Comparison of ENCODE assay signal across 10 cellular contexts in genomic region chr4:87209696-87210095, GRCh38. TPM values are rescaled to one million over a fixed set of nuclear protein-coding genes. Genes with fewer than 3 reads are reported as not detected.
DNase-seq lines count a peak whose midpoint lies in the region; ATAC-seq, FAIRE-seq and TF ChIP-seq lines count a peak whose summit lies in the region.
"Had no signal": no experiment of that assay in that cellular context is flagged by ENCODE, and none has a peak within 500 bp of the region (broad histone marks: within the 10 kb centered on the region; RNA-seq: fewer than 3 reads in every experiment).

No MANE protein-coding gene starts in this region.

- SMC1A ChIA-PET in GM12878 (lab: Charles Lee; ENCODE audit: uncharacterized antibody, unreplicated experiment), result interaction anchor here (1.0 to 1.7 kb wide), 4 partner anchors 13 to 59 kb away, joined by 3 read pairs; no protein-coding TSS in a partner anchor

- TF ChIP-seq POLR2A in GM12878 (IDR thresholded peaks at IDR 0.05; ENCODE audit: low read depth, low read length), result no peak
- TF ChIP-seq POLR2A in stomach (IDR thresholded peaks at IDR 0.05), result no peak

- FAIRE-seq in GM12878 (lab: Jason Lieb, UNC), result no peak
- FAIRE-seq: G401.6, TTC549 had no signal

- no peak overlapping the region for H3K27ac Mint-ChIP-seq in glutamatergic neuron (ENCODE audit: unreplicated experiment)

- ATAC-seq in GM19452 (IDR thresholded peaks at IDR 0.05; ENCODE audit: unreplicated experiment) (peak; percentile 87), HG03457 (IDR thresholded peaks at IDR 0.05; ENCODE audit: unreplicated experiment) (peak; percentile 69), GM12878 (peak; percentile 96)

- H3K36me3 Mint-ChIP-seq in glutamatergic neuron (ENCODE audit: unreplicated experiment), result no peaks in the 10 kb centered on the region

- TF ChIP-seq RAD21 in GM12878 (IDR thresholded peaks at IDR 0.05; ENCODE audit: insufficient read depth, low read depth, low read length), result no peak

- peaks cover 16 to 38% (median 36%) of the 10 kb centered on the region in 11 experiments for H3K36me3 ChIP-seq in BLaER1 treated with 17β-estradiol and CSF1 and Interleukin-3, amounts not matched to agents 10 nM and 100 nM
- H3K36me3 ChIP-seq in GM12878 (ENCODE audit: control insufficient read depth in 2 of 2, insufficient read depth in 2 of 2, low read length in 1 of 2), result no peaks in the 10 kb centered on the region
- H3K36me3 ChIP-seq in stomach, result peaks cover 0 to 5% (median 0%) of the 10 kb centered on the region in 4 donors

- intact Hi-C loops in GM12878 (cut with micrococcal nuclease; ENCODE audit: unreplicated experiment) (no loop called here), stomach (cut with DNase I; ENCODE audit: low total_unique reads) (no loop called here)

- TF ChIP-seq CTCF in GM12878 (IDR thresholded peaks at IDR 0.05 in 2 of 3, conservative IDR thresholded peaks at IDR 0.05 in 1 of 3; ENCODE audit: control insufficient read depth in 2 of 3, extremely low read depth in 1 of 3, insufficient read depth in 1 of 3, low read depth in 3 of 3, low read length in 3 of 3), result no peak
- TF ChIP-seq CTCF in stomach (IDR thresholded peaks at IDR 0.05), result no peak
- no peak for TF ChIP-seq CTCF in glutamatergic neuron (IDR thresholded peaks at IDR 0.05; ENCODE audit: partially characterized antibody, unreplicated experiment)

- H3K4me2 ChIP-seq in BLaER1 treated with 17β-estradiol and CSF1 and Interleukin-3, amounts not matched to agents 10 nM and 100 nM, result peak overlapping the region; percentile 36 to 84 (median 63)
- H3K4me2 ChIP-seq in GM12878 (ENCODE audit: control insufficient read depth, insufficient read depth), result peak overlapping the region; percentile 66

- WGBS in GM12878 (ENCODE audit: insufficient coverage, insufficient replicate concordance, low lambda C conversion rate, missing lambda C conversion rate), result 55% methylated on average over 6 of the region's 6 CpGs
- WGBS in stomach, 5 donors, result 68 to 87% (median 77%) methylated on average over 6 of the region's 6 CpGs

- H3K9me3 Mint-ChIP-seq in glutamatergic neuron (ENCODE audit: unreplicated experiment), result no peaks in the 10 kb centered on the region

- in situ Hi-C loops in GM12878 (cut with MboI), result no loop called here

- H3K4me1 ChIP-seq in BLaER1 treated with 17β-estradiol and CSF1 and Interleukin-3, amounts not matched to agents 10 nM and 100 nM, result peaks cover 8 to 44% (median 29%) of the 10 kb centered on the region in 10 experiments; a peak in 18 of 20 replicates
- H3K4me1 ChIP-seq in GM12878 (ENCODE audit: control insufficient read depth, insufficient read depth, low read length), result no peaks in the 10 kb centered on the region; the same call in 1 of the 2 replicates
- H3K4me1 ChIP-seq in stomach, result peaks cover 0 to 43% (median 12%) of the 10 kb centered on the region in 4 donors

- DNase-seq in GM12878 (ENCODE audit: low read depth, low spot score), result peak; percentile 26
- DNase-seq in stomach, result peak; percentile 42
- DNase-seq in NCI-H345 (lab: John Stamatoyannopoulos, UW), result no peak
- no peak for DNase-seq in NCI-H446 (lab: John Stamatoyannopoulos, UW)
- DNase-seq in glutamatergic neuron, result no peak

- H3K4me3 Mint-ChIP-seq in glutamatergic neuron (ENCODE audit: unreplicated experiment), result no peak overlapping the region

- RAD21 ChIA-PET in GM12878 (lab: Charles Lee; ENCODE audit: unreplicated experiment), result interaction anchor here (0.6 to 1.3 kb wide), 3 partner anchors 10 to 1075 kb away, joined by 3 to 6 read pairs (median 4); partner anchors contain the start of gene PPM1K

- peak overlapping the region in 5 of 10 experiments; percentile 1 to 39 (median 30); a peak in 4 of 20 replicates for H3K4me3 ChIP-seq in BLaER1 treated with 17β-estradiol and CSF1 and Interleukin-3, amounts not matched to agents 10 nM and 100 nM
- H3K4me3 ChIP-seq in GM12878 (no peak overlapping the region), stomach (no peak overlapping the region)

- peaks cover 13% of the 10 kb centered on the region for H3K79me2 ChIP-seq in GM12878 (ENCODE audit: control insufficient read depth, insufficient read depth, low read length)

- no peaks in the 10 kb centered on the region for H3K27me3 ChIP-seq in BLaER1 treated with 17β-estradiol and CSF1 and Interleukin-3, amounts not matched to agents 10 nM and 100 nM
- H3K27me3 ChIP-seq in GM12878 (replicated peaks in 1 of 2; ENCODE audit: control insufficient read depth in 2 of 2, insufficient read depth in 2 of 2, low read length in 1 of 2), result no peaks in the 10 kb centered on the region
- no peaks in the 10 kb centered on the region for H3K27me3 ChIP-seq in stomach

- H4K20me1 ChIP-seq in BLaER1 treated with 17β-estradiol and CSF1 and Interleukin-3, amounts not matched to agents 10 nM and 100 nM, result peaks cover 0 to 52% (median 4%) of the 10 kb centered on the region in 11 experiments; a peak in 10 of 22 replicates
- H4K20me1 ChIP-seq in GM12878 (ENCODE audit: control insufficient read depth, insufficient read depth), result no peaks in the 10 kb centered on the region

- H2AFZ ChIP-seq in GM12878 (ENCODE audit: control insufficient read depth, low read depth, low read length), result peak overlapping the region; percentile 85

- BruUV-seq in GM12878 (replicated peaks; lab: Mats Ljungman, UMichigan), result no TSS peak

- POLR2A ChIA-PET in GM12878 (lab: Charles Lee), result interaction anchor here (0.6 to 2.8 kb wide), 6 partner anchors 9 to 455 kb away, joined by 3 to 10 read pairs (median 6); no protein-coding TSS in a partner anchor

- H3K9ac ChIP-seq in BLaER1 treated with 17β-estradiol and CSF1 and Interleukin-3, amounts not matched to agents 10 nM and 100 nM, result peak overlapping the region in 8 of 11 experiments; percentile 25 to 60 (median 40); a peak in 8 of 22 replicates
- H3K9ac ChIP-seq in GM12878 (ENCODE audit: control insufficient read depth, insufficient read depth, low read length), result no peak overlapping the region; the same call in 1 of the 2 replicates

- H3K27me3 Mint-ChIP-seq in glutamatergic neuron (ENCODE audit: unreplicated experiment), result no peaks in the 10 kb centered on the region

- peaks cover 0 to 37% (median 35%) of the 10 kb centered on the region in 11 experiments; a peak in 17 of 22 replicates for H3K9me3 ChIP-seq in BLaER1 treated with 17β-estradiol and CSF1 and Interleukin-3, amounts not matched to agents 10 nM and 100 nM (replicated peaks in 1 of 11)
- no peaks in the 10 kb centered on the region; the same call in 2 of the 3 replicates for H3K9me3 ChIP-seq in GM12878 (replicated peaks; ENCODE audit: control insufficient read depth, insufficient read depth, low read length)
- H3K9me3 ChIP-seq in stomach, result no peaks in the 10 kb centered on the region

- H3K4me1 Mint-ChIP-seq in glutamatergic neuron (ENCODE audit: low read depth, unreplicated experiment), result no peaks in the 10 kb centered on the region

- TF ChIP-seq EP300 in GM12878 (IDR thresholded peaks at IDR 0.05; ENCODE audit: borderline replicate concordance in 1 of 2, control insufficient read depth in 1 of 2, low read depth in 2 of 2, low read length in 2 of 2) (no peak), stomach (IDR thresholded peaks at IDR 0.05) (no peak)

- H3K27ac ChIP-seq in BLaER1 treated with 17β-estradiol and CSF1 and Interleukin-3, amounts not matched to agents 10 nM and 100 nM, result peak overlapping the region; percentile 44 to 82 (median 64); a peak in 19 of 22 replicates
- peak overlapping the region; percentile 54 for H3K27ac ChIP-seq in GM12878 (ENCODE audit: control insufficient read depth, insufficient read depth)
- H3K27ac ChIP-seq in stomach, result peak overlapping the region in 2 of 5 donors; percentile 58 to 64

- CTCF ChIA-PET in GM12878 (lab: Yijun Ruan, JAX), result interaction anchor here (1.3 to 2.2 kb wide), 4 partner anchors 9 to 288 kb away, joined by 3 to 9 read pairs (median 6); no protein-coding TSS in a partner anchor

TF ChIP-seq in GM12878, 131 proteins besides CTCF, POLR2A, EP300 and RAD21:
- TF ChIP-seq HCFC1 (IDR thresholded peaks at IDR 0.05; ENCODE audit: low read length), result no peak
- TF ChIP-seq RUNX3 (IDR thresholded peaks at IDR 0.05; ENCODE audit: low read length), result peak; percentile 19; the same call in 1 of the 2 replicates
- TF ChIP-seq CEBPB (IDR thresholded peaks at IDR 0.05; ENCODE audit: borderline replicate concordance in 1 of 2, low read depth in 2 of 2, low read length in 2 of 2), result peak in 1 of 2 experiments; percentile 65; a peak in 1 of 4 replicates
- TF ChIP-seq ZNF384 (IDR thresholded peaks at IDR 0.05; ENCODE audit: borderline replicate concordance, low read depth, low read length), result peak; percentile 90
- TF ChIP-seq SPI1 (IDR thresholded peaks at IDR 0.05; ENCODE audit: borderline replicate concordance, insufficient read depth, low read depth, low read length), result peak; percentile 85; the same call in 1 of the 2 replicates
- no peak for TF ChIP-seq MAX (IDR thresholded peaks at IDR 0.05; ENCODE audit: low read depth, low read length)

RNA-seq across cellular contexts. Expression of gene KLHL8, which starts 10.7 kb away (rescaled TPM):
- 26.4 and 28.4 TPM in 2 replicates for total RNA-seq in GM12878 (2013; cell fraction: nucleolus; rRNA removed)
- total RNA-seq in GM12878 (2014; rRNA removed), result 6.0 and 6.5 TPM in 2 replicates
- 13.1 and 15.1 TPM in 2 replicates for total RNA-seq in GM12878 (2014; rRNA removed; fragmentation: Illumina TruSeq; extraction: Trizol)
- 9.1 and 9.9 TPM in 2 replicates for total RNA-seq in GM12878 (2021)
- polyA plus RNA-seq in GM12878 (2011; ENCODE audit: low read depth), result 2.8 TPM
- 8.1 and 12.9 TPM in 2 replicates for polyA plus RNA-seq in GM12878 (2011; rRNA removed)
- 2.6 and 3.5 TPM in 2 replicates for polyA plus RNA-seq in GM12878 (2011; cell fraction: cytosol; rRNA removed)
- polyA plus RNA-seq in GM12878 (2011; cell fraction: nucleus; rRNA removed), result 2.7 and 6.5 TPM in 2 replicates
- polyA plus RNA-seq in GM12878 (2012), result 3.5 and 4.5 TPM in 2 replicates
- polyA plus RNA-seq in GM12878 (2014; fragmentation: Illumina TruSeq; extraction: Trizol), result 10.1 and 12.3 TPM in 2 replicates
- 1 to 10 TPM; 4.5 to 5.1 TPM for polyA plus RNA-seq in GM12878 (2014; fragmentation: Nextera tagmentation; extraction: Ambion mirVana)
- polyA plus RNA-seq in GM12878 (2014; rRNA removed), result 5.1 and 6.2 TPM in 2 replicates
- polyA plus RNA-seq in GM12878 (2016; fragmentation: Nextera tagmentation; extraction: Ambion mirVana), result 10 to 100 TPM; 11.7 to 12.5 TPM
- 20.2 and 25.2 TPM in 2 replicates for polyA minus RNA-seq in GM12878 (2011; rRNA and poly(A)+ RNA removed)
- polyA minus RNA-seq in GM12878 (2011; cell fraction: cytosol; rRNA and poly(A)+ RNA removed), result 8.8 and 11.1 TPM in 2 replicates
- polyA minus RNA-seq in GM12878 (2011; cell fraction: nucleus; rRNA and poly(A)+ RNA removed), result 9.3 and 16.3 TPM in 2 replicates
- 100 to 1,000 TPM in 1 of 5 donors, 10 to 100 TPM in 3, 1 to 10 TPM in 1; 8.7 to 107 (median 16.9) TPM for total RNA-seq in stomach
- polyA plus RNA-seq in stomach, result 1 to 10 TPM; 2.1 to 5.0 (median 3.4) TPM
- 16.6 TPM for total RNA-seq in glutamatergic neuron (ENCODE audit: unreplicated experiment)

Comparison
In these comparisons a context has a peak if more than half of its experiments do, and no peak if none do; other contexts are left out.
1. DNase-seq: peak in GM12878 (single experiment) and stomach (single experiment); none in NCI-H345 (single experiment), NCI-H446 (0 of 2) and glutamatergic neuron (single experiment).
2. Peak in every context shown above with its lines, with median percentiles within 50 percentile points of each other: ATAC-seq.